In genomic region chr13:97561182-97561581, GRCh38 we compare ENCODE assay signal across 21 cellular contexts.
DNase-seq lines count a peak whose midpoint lies in the region; ATAC-seq lines count a peak whose summit lies in the region.
"Had no signal": no experiment of that assay in that cellular context is flagged by ENCODE, and none has a peak within 500 bp of the region (broad histone marks: within the 10 kb centered on the region; RNA-seq: fewer than 3 reads in every experiment).

No MANE protein-coding gene starts in this region.

- DNase-seq in DMS153 (lab: John Stamatoyannopoulos, UW) (no peak), COLO829 (ENCODE audit: low spot score) (no peak)
- DNase-seq: EL, GF-D8, HCEC 1CT, KBM-7, MM.1S, NCI-H1048, NCI-H1417 treated with DMSO at 0.1 percent for 48 hours, NCI-H187, NCI-H446 treated with DMSO at 0.1 percent for 48 hours, NCI-H526 treated with DMSO at 0.1 percent for 48 hours, T1000 had no signal

- ATAC-seq in GM18858 (IDR thresholded peaks at IDR 0.05; ENCODE audit: unreplicated experiment) (peak; percentile 55), GM21360 (IDR thresholded peaks at IDR 0.05; ENCODE audit: unreplicated experiment) (peak; percentile 49), HG02759 (IDR thresholded peaks at IDR 0.05; ENCODE audit: unreplicated experiment) (peak; percentile 71), HG03432 (IDR thresholded peaks at IDR 0.05; ENCODE audit: unreplicated experiment) (peak; percentile 50), HG02763 (IDR thresholded peaks at IDR 0.05; ENCODE audit: unreplicated experiment) (no peak)
- no peak for ATAC-seq in activated CD4-positive, CD25-positive, alpha-beta regulatory T cell treated with anti-CD3 and anti-CD28 coated beads, Interleukin-2, amount 50 U/mL, for 24 hours
- ATAC-seq: GM23338, Right ventricle myocardium inferior had no signal

Comparison
In these comparisons a context has a peak if more than half of its experiments do, and no peak if none do; other contexts are left out.
1. ATAC-seq: peak in GM18858 (single experiment), GM21360 (single experiment), HG02759 (single experiment) and HG03432 (single experiment); none in activated CD4-positive, CD25-positive, alpha-beta regulatory T cell treated with anti-CD3 and anti-CD28 coated beads, Interleukin-2, amount 50 U/mL, for 24 hours (0 of 2) and HG02763 (single experiment).